Comparison of ENCODE assay signal across 1 cellular context in the genomic region with DNA sequence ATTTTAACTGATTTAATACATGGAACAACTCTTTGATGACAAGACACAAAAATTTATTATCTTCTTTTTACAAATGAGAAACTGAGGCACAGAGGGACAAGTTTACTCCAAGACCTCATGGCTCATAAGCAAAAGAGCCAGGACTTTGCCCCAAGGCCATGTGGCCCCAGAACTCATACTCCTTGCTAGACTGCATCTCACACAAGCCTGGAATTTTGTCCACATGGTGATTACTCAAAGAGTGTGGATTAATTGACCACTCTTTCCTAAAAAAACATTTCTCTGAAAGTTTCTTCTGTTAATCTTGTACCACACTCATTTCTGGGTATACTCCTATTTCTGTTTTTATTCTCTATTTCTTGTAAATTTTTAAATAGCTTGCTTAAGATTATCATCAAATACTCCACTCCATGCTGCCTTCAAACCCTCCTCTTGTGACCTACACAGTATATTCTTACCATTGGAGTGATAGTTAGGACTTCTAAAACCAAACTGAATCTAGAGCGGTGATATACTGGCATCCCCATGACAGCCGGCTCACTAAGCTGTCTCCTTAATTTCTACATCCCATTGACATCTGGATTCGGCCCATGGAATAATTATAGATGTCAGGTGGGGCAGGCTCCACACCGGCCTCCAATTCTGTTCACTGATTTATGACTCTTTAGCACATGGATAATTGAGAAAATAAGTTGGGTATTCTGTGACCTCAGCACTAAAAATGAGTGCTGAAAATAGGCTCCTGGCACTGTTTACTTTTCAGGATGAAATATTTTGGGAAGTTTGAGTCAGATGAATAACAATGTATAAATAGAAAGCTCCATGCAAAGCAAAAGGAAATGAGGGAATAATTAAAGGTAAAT.
TF ChIP-seq lines count a peak whose summit lies in the region.

No MANE protein-coding gene starts in this region.

TF ChIP-seq in endothelial cell of umbilical vein, 7 proteins besides CTCF, POLR2A, EP300 and RAD21 (continued from another document):
- TF ChIP-seq, protein P1, sequence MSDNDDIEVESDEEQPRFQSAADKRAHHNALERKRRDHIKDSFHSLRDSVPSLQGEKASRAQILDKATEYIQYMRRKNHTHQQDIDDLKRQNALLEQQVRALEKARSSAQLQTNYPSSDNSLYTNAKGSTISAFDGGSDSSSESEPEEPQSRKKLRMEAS (IDR thresholded peaks at IDR 0.05; ENCODE audit: insufficient read depth, insufficient read length), result no peak
